Comparison of ENCODE assay signal across 8 cellular contexts in genomic region chr1:44485229-44485932, GRCh38.
DNase-seq lines count a peak whose midpoint lies in the region; ATAC-seq, FAIRE-seq and TF ChIP-seq lines count a peak whose summit lies in the region.

No MANE protein-coding gene starts in this region.

- H3K27me3 ChIP-seq in BJ (ENCODE audit: control insufficient read depth, insufficient read depth, low read length) (peaks cover 6% of the 10 kb centered on the region), GM12878 (replicated peaks in 1 of 2; ENCODE audit: control insufficient read depth in 2 of 2, insufficient read depth in 2 of 2, low read length in 1 of 2) (peaks cover 0 to 2% of the 10 kb centered on the region in 2 experiments; a peak in 2 of 4 replicates)

- no peaks in the 10 kb centered on the region for H3K9me3 ChIP-seq in GM12878 (replicated peaks; ENCODE audit: control insufficient read depth, insufficient read depth, low read length)

- CTCF ChIA-PET in BJ (lab: Yijun Ruan, JAX) = interaction anchor here (0.8 kb wide), 1 partner anchor 75 kb away, joined by 3 read pairs; no protein-coding TSS in a partner anchor
- CTCF ChIA-PET in GM12878 (lab: Yijun Ruan, JAX) = no interaction called here

- H3K4me1 ChIP-seq in GM12878 (ENCODE audit: control insufficient read depth, insufficient read depth, low read length) = no peaks in the 10 kb centered on the region

- TF ChIP-seq CTCF in BJ (IDR thresholded peaks at IDR 0.05; ENCODE audit: insufficient read depth, low read depth, low read length) (no peak), GM12878 (IDR thresholded peaks at IDR 0.05 in 2 of 3, conservative IDR thresholded peaks at IDR 0.05 in 1 of 3; ENCODE audit: control insufficient read depth in 2 of 3, extremely low read depth in 1 of 3, insufficient read depth in 1 of 3, low read depth in 3 of 3, low read length in 3 of 3) (no peak)

- H3K36me3 Mint-ChIP-seq in memory B cell = no peaks in the 10 kb centered on the region

- intact Hi-C loops in GM12878 (cut with micrococcal nuclease; ENCODE audit: unreplicated experiment) = no loop called here

- RAD21 ChIA-PET in GM12878 (lab: Charles Lee; ENCODE audit: unreplicated experiment) = no interaction called here

- H3K79me2 ChIP-seq in GM12878 (ENCODE audit: control insufficient read depth, insufficient read depth, low read length) = no peaks in the 10 kb centered on the region

- FAIRE-seq in GM12878 (lab: Jason Lieb, UNC) = no peak

- H3K4me2 ChIP-seq in GM12878 (ENCODE audit: control insufficient read depth, insufficient read depth) = no peak overlapping the region

- H3K4me3 Mint-ChIP-seq in memory B cell = no peak overlapping the region

- no peak overlapping the region for H3K4me3 ChIP-seq in BJ (ENCODE audit: low read depth, low read length)
- H3K4me3 ChIP-seq in GM12878 = no peak overlapping the region

- SMC1A ChIA-PET in GM12878 (lab: Charles Lee; ENCODE audit: uncharacterized antibody, unreplicated experiment) = no interaction called here

- H3K36me3 ChIP-seq in BJ (ENCODE audit: control insufficient read depth, insufficient read depth, low read length) (no peaks in the 10 kb centered on the region), GM12878 (ENCODE audit: control insufficient read depth in 2 of 2, insufficient read depth in 2 of 2, low read length in 1 of 2) (no peaks in the 10 kb centered on the region)

- POLR2A ChIA-PET in BJ (lab: Charles Lee) = interaction anchor here (0.6 kb wide), 1 partner anchor 640 kb away, joined by 5 read pairs; no protein-coding TSS in a partner anchor
- POLR2A ChIA-PET in GM12878 (lab: Charles Lee) = no interaction called here

- in situ Hi-C loops in GM12878 (cut with MboI) = loop anchor here (5.0 kb wide), 1 partner anchor 48 kb away; no protein-coding TSS in a partner anchor

- TF ChIP-seq EP300 in GM12878 (IDR thresholded peaks at IDR 0.05; ENCODE audit: borderline replicate concordance in 1 of 2, control insufficient read depth in 1 of 2, low read depth in 2 of 2, low read length in 2 of 2) = no peak

- no peak overlapping the region for H3K27ac Mint-ChIP-seq in memory B cell

- peaks cover under 1% of the 10 kb centered on the region for H3K9me3 Mint-ChIP-seq in memory B cell

- TF ChIP-seq RAD21 in GM12878 (IDR thresholded peaks at IDR 0.05; ENCODE audit: insufficient read depth, low read depth, low read length) = no peak

- TF ChIP-seq POLR2A in GM12878 (IDR thresholded peaks at IDR 0.05; ENCODE audit: low read depth, low read length) = no peak

- peaks cover 19% of the 10 kb centered on the region for H3K27me3 Mint-ChIP-seq in memory B cell

- WGBS in GM12878 (ENCODE audit: insufficient coverage, insufficient replicate concordance, low lambda C conversion rate, missing lambda C conversion rate) = 26% methylated on average over 13 of the region's 13 CpGs

- BruUV-seq in GM12878 (replicated peaks; lab: Mats Ljungman, UMichigan) = no TSS peak

- peak; percentile 22; the same call in 2 of the 3 replicates for ATAC-seq in GM12878
- peak; percentile 69 for ATAC-seq in memory B cell (ENCODE audit: low read depth)
- ATAC-seq in HG03457 (IDR thresholded peaks at IDR 0.05; ENCODE audit: unreplicated experiment) = no peak

- no peak overlapping the region for H3K27ac ChIP-seq in GM12878 (ENCODE audit: control insufficient read depth, insufficient read depth)

- H2AFZ ChIP-seq in GM12878 (ENCODE audit: control insufficient read depth, low read depth, low read length) = no peak overlapping the region

- H4K20me1 ChIP-seq in GM12878 (ENCODE audit: control insufficient read depth, insufficient read depth) = no peaks in the 10 kb centered on the region

- H3K4me1 Mint-ChIP-seq in memory B cell = peaks cover 3% of the 10 kb centered on the region

- no peak overlapping the region for H3K9ac ChIP-seq in GM12878 (ENCODE audit: control insufficient read depth, insufficient read depth, low read length)

- DNase-seq in BJ (ENCODE audit: low read depth) = peak; percentile 54
- peak; percentile 95 for DNase-seq in MV-4-11 (lab: John Stamatoyannopoulos, UW)
- DNase-seq in GM12878 (ENCODE audit: low read depth, low spot score) = no peak
- no peak for DNase-seq in memory B cell (ENCODE audit: low spot score in 2 of 2)
- DNase-seq in RPMI8226 = no peak
- DNase-seq in activated CD4-positive, alpha-beta T cell treated with anti-CD3 and anti-CD28 coated beads, Interleukin-2, amount 50 U/mL, for 4 hours = no peak
- no peak for DNase-seq in DMS153 treated with DMSO at 0.1 percent for 48 hours (lab: John Stamatoyannopoulos, UW; ENCODE audit: unreplicated experiment)

TF ChIP-seq in GM12878, 131 proteins besides CTCF, POLR2A, EP300 and RAD21 (continues in another document):
- TF ChIP-seq MTA2 (IDR thresholded peaks at IDR 0.05; ENCODE audit: low read depth) (peak; percentile 50; the same call in 1 of the 2 replicates), TCF12 (IDR thresholded peaks at IDR 0.05; ENCODE audit: low read depth, low read length) (peak; percentile 52; the same call in 1 of the 2 replicates), STAT1 (conservative IDR thresholded peaks at IDR 0.05) (no peak), BCL11A (IDR thresholded peaks at IDR 0.05; ENCODE audit: low read depth, low read length) (peak; percentile 56; the same call in 1 of the 2 replicates), BACH1 (IDR thresholded peaks at IDR 0.05; ENCODE audit: borderline replicate concordance) (peak; percentile 27; the same call in 1 of the 2 replicates), POU2F2 (IDR thresholded peaks at IDR 0.05; ENCODE audit: borderline replicate concordance, low read depth, low read length) (no peak), PKNOX1 (IDR thresholded peaks at IDR 0.05) (peak; percentile 33; the same call in 1 of the 2 replicates), POLR2AphosphoS5 (IDR thresholded peaks at IDR 0.05; ENCODE audit: low read length) (no peak), DPF2 (IDR thresholded peaks at IDR 0.05) (no peak), BHLHE40 (IDR thresholded peaks at IDR 0.05; ENCODE audit: borderline replicate concordance in 1 of 2, low read depth in 2 of 2, low read length in 1 of 2) (peak in 1 of 2 experiments; percentile 29; a peak in 1 of 4 replicates), ZBTB40 (IDR thresholded peaks at IDR 0.05; ENCODE audit: borderline replicate concordance) (no peak)
- TF ChIP-seq, protein P1, sequence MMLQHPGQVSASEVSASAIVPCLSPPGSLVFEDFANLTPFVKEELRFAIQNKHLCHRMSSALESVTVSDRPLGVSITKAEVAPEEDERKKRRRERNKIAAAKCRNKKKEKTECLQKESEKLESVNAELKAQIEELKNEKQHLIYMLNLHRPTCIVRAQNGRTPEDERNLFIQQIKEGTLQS (IDR thresholded peaks at IDR 0.05; ENCODE audit: borderline replicate concordance, extremely low read depth, low read depth, low read length) = no peak

Comparison
In these comparisons a context has a peak if more than half of its experiments do, and no peak if none do; other contexts are left out.
1. DNase-seq: peak in BJ (single experiment) and MV-4-11 (single experiment); none in GM12878 (single experiment), memory B cell (0 of 2), RPMI8226 (single experiment), activated CD4-positive, alpha-beta T cell treated with anti-CD3 and anti-CD28 coated beads, Interleukin-2, amount 50 U/mL, for 4 hours (0 of 2) and DMS153 treated with DMSO at 0.1 percent for 48 hours (single experiment).